Comparison of ENCODE assay signal across 8 cellular contexts in genomic region chr16:21521390-21522143, GRCh38.
DNase-seq lines count a peak whose midpoint lies in the region; ATAC-seq and TF ChIP-seq lines count a peak whose summit lies in the region.
"Not testable (repeated sequence)": the region's sequence is repeated elsewhere in the genome, so short reads cannot be mapped to it uniquely, and the experiment has no call there.

No MANE protein-coding gene starts in this region.

- peak; percentile 41 for ATAC-seq in HCT116

- not testable (repeated sequence) for H3K27me3 Mint-ChIP-seq in activated CD4-positive, alpha-beta T cell treated with anti-CD3 and anti-CD28 coated beads, Interleukin-2, amount 10 ng/mL, durations not matched to agents 7 days and 5 days

- not testable (repeated sequence) for H4K20me1 ChIP-seq in HCT116 (ENCODE audit: insufficient read depth)

- peak overlapping the region; percentile 81 for H3K4me2 ChIP-seq in HCT116 (ENCODE audit: low read length)

- intact Hi-C loops in HCT116 (cut with micrococcal nuclease), result not testable (repeated sequence)
- intact Hi-C loops in dorsolateral prefrontal cortex (cut with DNase I), result loop anchor here in 1 of 2 donors (10.0 kb wide), 1 partner anchor 73 kb away; the partner anchor contains the start of gene METTL9

- H3K9ac ChIP-seq in HCT116 (ENCODE audit: low read length), result peak overlapping the region; percentile 83
- H3K9ac ChIP-seq in muscle layer of colon (ENCODE audit: low read length); skeletal muscle tissue (ENCODE audit: low read depth in 1 of 3, low read length in 3 of 3): not testable (repeated sequence)

- peak; percentile 92 for DNase-seq in AG10803 (ENCODE audit: low read depth)
- not testable (repeated sequence) for DNase-seq in HCT116 (ENCODE audit: low read depth, low spot score)
- peak; percentile 30 for DNase-seq in NCI-H510A treated with DMSO at 0.1 percent for 48 hours (lab: John Stamatoyannopoulos, UW)
- peak; percentile 9 for DNase-seq in activated CD4-positive, alpha-beta T cell treated with anti-CD3 and anti-CD28 coated beads, Interleukin-2, amount 10 ng/mL, durations not matched to agents 7 days and 5 days
- DNase-seq in dorsolateral prefrontal cortex, result peak in 1 of 10 donors; percentile 55
- peak; percentile 69 for DNase-seq in iPS DF 19.7 (ENCODE audit: low read depth, low spot score)

- H3K27ac ChIP-seq in HCT116 (ENCODE audit: low read depth, low read length) (peak overlapping the region; percentile 90), dorsolateral prefrontal cortex (peak overlapping the region in 57 of 59 donors; percentile 19 to 99 (median 91)), muscle layer of colon (ENCODE audit: low read depth, low read length) (peak overlapping the region; percentile 56), skeletal muscle tissue (ENCODE audit: low read depth, low read length) (peak overlapping the region; percentile 89)

- POLR2A ChIA-PET in HCT116 (lab: Charles Lee); activated CD4-positive, alpha-beta T cell treated with anti-CD3 and anti-CD28 coated beads, Interleukin-2, amount 10 ng/mL, durations not matched to agents 7 days and 5 days (lab: Charles Lee): not testable (repeated sequence)

- H3K4me1 ChIP-seq in HCT116 (ENCODE audit: control insufficient read depth in 1 of 2, insufficient read depth in 2 of 2, low read length in 2 of 2) (peaks cover 15 to 24% of the 10 kb centered on the region in 2 experiments), skeletal muscle tissue (ENCODE audit: control insufficient read depth in 3 of 3, insufficient read depth in 3 of 3, low read length in 3 of 3) (peaks cover 7 to 12% (median 11%) of the 10 kb centered on the region in 3 donors)
- H3K4me1 ChIP-seq in muscle layer of colon (ENCODE audit: insufficient read depth, low read length), result not testable (repeated sequence)

- H3K9me3 ChIP-seq in HCT116 (ENCODE audit: control insufficient read depth in 1 of 2, insufficient read depth in 1 of 2, low read depth in 1 of 2, low read length in 2 of 2); muscle layer of colon (ENCODE audit: low read length); skeletal muscle tissue (ENCODE audit: control insufficient read depth in 3 of 3, low read length in 3 of 3): not testable (repeated sequence)

- not testable (repeated sequence) for H3K9me2 ChIP-seq in HCT116 (ENCODE audit: insufficient read depth)

- not testable (repeated sequence) for H3K27me3 ChIP-seq in HCT116 (ENCODE audit: insufficient read depth, low read length); dorsolateral prefrontal cortex; muscle layer of colon (ENCODE audit: control insufficient read depth in 1 of 2, insufficient read depth in 2 of 2, low read length in 2 of 2); skeletal muscle tissue (ENCODE audit: control insufficient read depth in 3 of 3, insufficient read depth in 3 of 3, low read length in 3 of 3)

- CTCF ChIA-PET in HCT116 (lab: Charles Lee); activated CD4-positive, alpha-beta T cell treated with anti-CD3 and anti-CD28 coated beads, Interleukin-2, amount 10 ng/mL, durations not matched to agents 7 days and 5 days (lab: Charles Lee): not testable (repeated sequence)

- TF ChIP-seq RAD21 in HCT116 (IDR thresholded peaks at IDR 0.05; ENCODE audit: low read depth), result not testable (repeated sequence)

- peak overlapping the region; percentile 25 for H3K4me3 Mint-ChIP-seq in activated CD4-positive, alpha-beta T cell treated with anti-CD3 and anti-CD28 coated beads, Interleukin-2, amount 10 ng/mL, durations not matched to agents 7 days and 5 days

- TF ChIP-seq POLR2A in HCT116 (IDR thresholded peaks at IDR 0.05; ENCODE audit: borderline replicate concordance, extremely low read depth, insufficient read depth, insufficient read length), result not testable (repeated sequence)

- H3K36me3 Mint-ChIP-seq in activated CD4-positive, alpha-beta T cell treated with anti-CD3 and anti-CD28 coated beads, Interleukin-2, amount 10 ng/mL, durations not matched to agents 7 days and 5 days (ENCODE audit: low read depth), result peaks cover 16% of the 10 kb centered on the region

- H2AFZ ChIP-seq in HCT116 (ENCODE audit: low read depth, low read length, poor library complexity, severe bottlenecking), result peak overlapping the region; percentile 65

- peaks cover 27% of the 10 kb centered on the region for H3K79me2 ChIP-seq in HCT116 (ENCODE audit: insufficient read depth, low read length)

- BruUV-seq in HCT116 (replicated peaks; lab: Mats Ljungman, UMichigan), result not testable (repeated sequence)

- peaks cover 14% of the 10 kb centered on the region for H3K4me1 Mint-ChIP-seq in activated CD4-positive, alpha-beta T cell treated with anti-CD3 and anti-CD28 coated beads, Interleukin-2, amount 10 ng/mL, durations not matched to agents 7 days and 5 days

- H3K27ac Mint-ChIP-seq in activated CD4-positive, alpha-beta T cell treated with anti-CD3 and anti-CD28 coated beads, Interleukin-2, amount 10 ng/mL, durations not matched to agents 7 days and 5 days, result peak overlapping the region; percentile 65

- not testable (repeated sequence) for H3K9me3 Mint-ChIP-seq in activated CD4-positive, alpha-beta T cell treated with anti-CD3 and anti-CD28 coated beads, Interleukin-2, amount 10 ng/mL, durations not matched to agents 7 days and 5 days

- not testable (repeated sequence) for H3K36me3 ChIP-seq in HCT116 (ENCODE audit: control insufficient read depth in 1 of 2, insufficient read depth in 2 of 2, low read length in 2 of 2); muscle layer of colon (ENCODE audit: insufficient read depth, low read length); skeletal muscle tissue (ENCODE audit: control insufficient read depth in 3 of 3, insufficient read depth in 3 of 3, low read length in 3 of 3)

- TF ChIP-seq CTCF in AG10803 (conservative IDR thresholded peaks at IDR 0.05; ENCODE audit: low read length) (peak; percentile 37), dorsolateral prefrontal cortex (IDR thresholded peaks at IDR 0.05 in 54 of 56, conservative IDR thresholded peaks at IDR 0.05 in 2 of 56; ENCODE audit: low read depth in 1 of 56, partially characterized antibody in 56 of 56) (peak in 1 of 56 donors; percentile 7)
- not testable (repeated sequence) for TF ChIP-seq CTCF in HCT116 (IDR thresholded peaks at IDR 0.05 in 2 of 3, conservative IDR thresholded peaks at IDR 0.05 in 1 of 3; ENCODE audit: borderline replicate concordance in 1 of 3, insufficient read depth in 1 of 3, low read depth in 2 of 3, low read length in 2 of 3)

- RAD21 ChIA-PET in HCT116 (lab: Charles Lee; ENCODE audit: low non-redundant PET in 1 of 2, low total read pairs in 2 of 2, uncharacterized antibody in 2 of 2, unreplicated experiment in 2 of 2), result not testable (repeated sequence)

- peak overlapping the region; percentile 55 for H3K4me3 ChIP-seq in AG10803 (ENCODE audit: low read length)
- H3K4me3 ChIP-seq in HCT116 (replicated peaks in 1 of 2; ENCODE audit: low read depth in 1 of 2, low read length in 2 of 2), result peak overlapping the region; percentile 40 to 47
- H3K4me3 ChIP-seq in dorsolateral prefrontal cortex, result peak overlapping the region in 50 of 59 donors; percentile 55 to 99 (median 84)
- not testable (repeated sequence) for H3K4me3 ChIP-seq in muscle layer of colon (ENCODE audit: low read depth in 1 of 2, low read length in 2 of 2); skeletal muscle tissue (ENCODE audit: low read length in 3 of 3)
